Comparison of ENCODE assay signal across 1 cellular context in the genomic region with DNA sequence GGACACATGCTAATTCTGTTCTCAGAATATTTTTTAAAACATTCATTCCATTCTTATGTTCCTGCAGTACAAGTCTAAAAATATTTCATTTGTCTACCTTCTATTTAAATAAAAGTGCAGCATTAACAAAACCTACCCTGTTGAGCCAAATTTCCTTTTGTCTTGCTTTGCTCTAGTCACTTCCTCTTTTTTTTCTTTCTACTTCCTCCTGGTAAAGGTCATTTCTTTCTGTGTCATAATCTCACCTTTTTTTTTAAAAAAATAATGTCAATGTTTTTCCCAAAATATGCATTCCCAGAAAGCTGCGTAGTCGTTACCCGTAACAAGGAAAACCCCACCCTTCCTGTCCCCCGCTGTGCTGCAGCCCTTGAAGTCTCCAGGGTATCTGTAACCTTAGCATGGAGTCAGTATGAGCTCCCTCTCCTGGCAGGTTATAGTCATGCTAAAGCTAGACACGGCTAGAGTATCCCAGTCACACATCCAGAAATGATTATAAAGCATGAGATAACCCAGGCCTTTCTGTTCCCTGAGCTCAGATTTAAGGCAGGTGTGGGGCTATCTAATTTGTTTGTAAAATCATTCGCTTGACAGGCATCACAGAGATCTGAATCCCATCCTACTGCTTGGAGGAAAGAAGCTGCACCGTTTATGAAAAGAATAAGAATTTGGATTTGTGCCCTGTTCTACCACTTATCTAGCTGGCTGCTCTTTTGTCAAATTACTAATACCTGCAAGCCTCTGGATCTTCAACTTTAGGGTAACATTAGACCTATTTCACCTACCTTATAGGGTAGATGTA.
TF ChIP-seq lines count a peak whose summit lies in the region.

No MANE protein-coding gene starts in this region.

TF ChIP-seq in HEK293, 187 proteins besides CTCF, POLR2A, EP300 and RAD21 (continued from another document):
- TF ChIP-seq, protein P1, sequence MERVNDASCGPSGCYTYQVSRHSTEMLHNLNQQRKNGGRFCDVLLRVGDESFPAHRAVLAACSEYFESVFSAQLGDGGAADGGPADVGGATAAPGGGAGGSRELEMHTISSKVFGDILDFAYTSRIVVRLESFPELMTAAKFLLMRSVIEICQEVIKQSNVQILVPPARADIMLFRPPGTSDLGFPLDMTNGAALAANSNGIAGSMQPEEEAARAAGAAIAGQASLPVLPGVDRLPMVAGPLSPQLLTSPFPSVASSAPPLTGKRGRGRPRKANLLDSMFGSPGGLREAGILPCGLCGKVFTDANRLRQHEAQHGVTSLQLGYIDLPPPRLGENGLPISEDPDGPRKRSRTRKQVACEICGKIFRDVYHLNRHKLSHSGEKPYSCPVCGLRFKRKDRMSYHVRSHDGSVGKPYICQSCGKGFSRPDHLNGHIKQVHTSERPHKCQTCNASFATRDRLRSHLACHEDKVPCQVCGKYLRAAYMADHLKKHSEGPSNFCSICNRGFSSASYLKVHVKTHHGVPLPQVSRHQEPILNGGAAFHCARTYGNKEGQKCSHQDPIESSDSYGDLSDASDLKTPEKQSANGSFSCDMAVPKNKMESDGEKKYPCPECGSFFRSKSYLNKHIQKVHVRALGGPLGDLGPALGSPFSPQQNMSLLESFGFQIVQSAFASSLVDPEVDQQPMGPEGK (tag by site-specific recombination; IDR thresholded peaks at IDR 0.05): peak; percentile 46; the same call in 1 of the 2 replicates
- TF ChIP-seq HOXA7 (CRISPR knock-in tag; IDR thresholded peaks at IDR 0.05; ENCODE audit: borderline replicate concordance) (no peak), ZNF423 (tag by site-specific recombination; IDR thresholded peaks at IDR 0.05) (0 out of 2 replicates have a peak, but pooled peaks have one; percentile 39), KLF1 (tag by site-specific recombination; IDR thresholded peaks at IDR 0.05) (peak; percentile 59), ZNF654 (tag by site-specific recombination; IDR thresholded peaks at IDR 0.05; ENCODE audit: low read depth) (peak; percentile 56), KLF7 (tag by site-specific recombination; IDR thresholded peaks at IDR 0.05; ENCODE audit: borderline replicate concordance) (peak; percentile 60; the same call in 1 of the 2 replicates), ZBTB17 (tag by site-specific recombination; IDR thresholded peaks at IDR 0.05) (peak; percentile 61; the same call in 1 of the 2 replicates), IKZF3 (tag by site-specific recombination; IDR thresholded peaks at IDR 0.05) (peak; percentile 88), ZNF626 (tag by site-specific recombination; IDR thresholded peaks at IDR 0.05) (no peak), ZXDB (tag by site-specific recombination; IDR thresholded peaks at IDR 0.05) (peak; percentile 61), ZNF660 (tag by site-specific recombination; IDR thresholded peaks at IDR 0.05) (peak; percentile 39; the same call in 1 of the 2 replicates), GLIS1 (tag by site-specific recombination; IDR thresholded peaks at IDR 0.05) (peak; percentile 63), ZEB2 (tag by site-specific recombination; IDR thresholded peaks at IDR 0.05) (peak; percentile 38; the same call in 1 of the 2 replicates)
- TF ChIP-seq, protein P2, sequence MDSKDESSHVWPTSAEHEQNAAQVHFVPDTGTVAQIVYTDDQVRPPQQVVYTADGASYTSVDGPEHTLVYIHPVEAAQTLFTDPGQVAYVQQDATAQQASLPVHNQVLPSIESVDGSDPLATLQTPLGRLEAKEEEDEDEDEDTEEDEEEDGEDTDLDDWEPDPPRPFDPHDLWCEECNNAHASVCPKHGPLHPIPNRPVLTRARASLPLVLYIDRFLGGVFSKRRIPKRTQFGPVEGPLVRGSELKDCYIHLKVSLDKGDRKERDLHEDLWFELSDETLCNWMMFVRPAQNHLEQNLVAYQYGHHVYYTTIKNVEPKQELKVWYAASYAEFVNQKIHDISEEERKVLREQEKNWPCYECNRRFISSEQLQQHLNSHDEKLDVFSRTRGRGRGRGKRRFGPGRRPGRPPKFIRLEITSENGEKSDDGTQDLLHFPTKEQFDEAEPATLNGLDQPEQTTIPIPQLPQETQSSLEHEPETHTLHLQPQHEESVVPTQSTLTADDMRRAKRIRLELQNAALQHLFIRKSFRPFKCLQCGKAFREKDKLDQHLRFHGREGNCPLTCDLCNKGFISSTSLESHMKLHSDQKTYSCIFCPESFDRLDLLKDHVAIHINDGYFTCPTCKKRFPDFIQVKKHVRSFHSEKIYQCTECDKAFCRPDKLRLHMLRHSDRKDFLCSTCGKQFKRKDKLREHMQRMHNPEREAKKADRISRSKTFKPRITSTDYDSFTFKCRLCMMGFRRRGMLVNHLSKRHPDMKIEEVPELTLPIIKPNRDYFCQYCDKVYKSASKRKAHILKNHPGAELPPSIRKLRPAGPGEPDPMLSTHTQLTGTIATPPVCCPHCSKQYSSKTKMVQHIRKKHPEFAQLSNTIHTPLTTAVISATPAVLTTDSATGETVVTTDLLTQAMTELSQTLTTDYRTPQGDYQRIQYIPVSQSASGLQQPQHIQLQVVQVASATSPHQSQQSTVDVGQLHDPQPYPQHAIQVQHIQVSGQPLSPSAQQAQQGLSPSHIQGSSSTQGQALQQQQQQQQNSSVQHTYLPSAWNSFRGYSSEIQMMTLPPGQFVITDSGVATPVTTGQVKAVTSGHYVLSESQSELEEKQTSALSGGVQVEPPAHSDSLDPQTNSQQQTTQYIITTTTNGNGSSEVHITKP (tag by site-specific recombination; IDR thresholded peaks at IDR 0.05): peak; percentile 27; the same call in 1 of the 2 replicates
